8 cellular contexts compared by ENCODE assay signal in the genomic region with DNA sequence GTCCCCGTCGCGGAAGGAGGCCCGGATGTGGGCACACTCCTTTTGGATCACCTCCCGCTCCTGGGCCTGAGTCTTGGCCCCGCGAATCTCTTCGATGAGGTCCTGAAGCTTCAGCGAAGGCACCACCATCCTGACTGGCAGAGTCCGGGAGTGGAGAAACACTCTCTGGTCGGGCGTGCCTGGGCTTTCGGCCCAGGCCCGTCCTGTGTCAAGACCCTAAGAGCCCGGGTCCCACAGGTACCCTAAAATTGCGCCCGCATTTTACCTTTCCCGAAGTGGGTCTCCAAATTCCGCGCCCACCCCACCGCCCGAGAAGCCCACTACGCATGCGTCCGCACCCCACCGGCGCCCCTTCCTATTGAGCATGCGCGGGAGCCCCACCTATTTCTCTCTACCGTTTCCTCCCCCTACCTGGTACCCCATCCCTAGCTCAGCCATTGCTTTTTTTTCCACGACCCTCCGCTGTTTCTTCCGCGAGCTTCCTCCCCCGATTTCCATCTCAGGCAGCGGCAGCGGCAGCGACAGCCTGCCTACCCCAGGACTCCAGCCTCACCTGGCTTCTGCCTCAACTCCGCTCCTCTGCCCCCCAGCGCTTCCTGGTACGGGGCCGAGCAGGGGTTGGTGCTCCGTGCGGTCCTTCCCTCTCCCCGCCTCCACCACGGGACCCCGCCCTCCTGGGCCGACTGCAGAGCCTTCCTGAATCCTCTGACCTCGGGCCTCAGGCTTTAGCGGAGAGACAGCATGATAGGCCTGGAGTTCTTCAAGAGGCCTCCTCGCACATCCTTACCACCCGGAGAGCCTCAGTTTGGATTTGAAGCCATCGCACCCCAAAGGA.
A peak's percentile ranks its signal among the peaks of the same experiment; 100 is the strongest.
DNase-seq lines count a peak whose midpoint lies in the region; ATAC-seq, FAIRE-seq and TF ChIP-seq lines count a peak whose summit lies in the region.

A gene with protein sequence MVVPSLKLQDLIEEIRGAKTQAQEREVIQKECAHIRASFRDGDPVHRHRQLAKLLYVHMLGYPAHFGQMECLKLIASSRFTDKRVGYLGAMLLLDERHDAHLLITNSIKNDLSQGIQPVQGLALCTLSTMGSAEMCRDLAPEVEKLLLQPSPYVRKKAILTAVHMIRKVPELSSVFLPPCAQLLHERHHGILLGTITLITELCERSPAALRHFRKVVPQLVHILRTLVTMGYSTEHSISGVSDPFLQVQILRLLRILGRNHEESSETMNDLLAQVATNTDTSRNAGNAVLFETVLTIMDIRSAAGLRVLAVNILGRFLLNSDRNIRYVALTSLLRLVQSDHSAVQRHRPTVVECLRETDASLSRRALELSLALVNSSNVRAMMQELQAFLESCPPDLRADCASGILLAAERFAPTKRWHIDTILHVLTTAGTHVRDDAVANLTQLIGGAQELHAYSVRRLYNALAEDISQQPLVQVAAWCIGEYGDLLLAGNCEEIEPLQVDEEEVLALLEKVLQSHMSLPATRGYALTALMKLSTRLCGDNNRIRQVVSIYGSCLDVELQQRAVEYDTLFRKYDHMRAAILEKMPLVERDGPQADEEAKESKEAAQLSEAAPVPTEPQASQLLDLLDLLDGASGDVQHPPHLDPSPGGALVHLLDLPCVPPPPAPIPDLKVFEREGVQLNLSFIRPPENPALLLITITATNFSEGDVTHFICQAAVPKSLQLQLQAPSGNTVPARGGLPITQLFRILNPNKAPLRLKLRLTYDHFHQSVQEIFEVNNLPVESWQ (minus strand): TSS at position 606 of the 835 bp plus-strand sequence. CDS start 477 bp downstream, at position 129.

- H3K4me1 ChIP-seq in muscle layer of colon (ENCODE audit: insufficient read depth, low read length), result peaks cover 6% of the 10 kb centered on the region

- no peak for TF ChIP-seq CTCF in D721Med (IDR thresholded peaks at IDR 0.05; ENCODE audit: insufficient read depth, missing control alignments)

- H3K9me3 ChIP-seq in muscle layer of colon (ENCODE audit: low read length), result no peaks in the 10 kb centered on the region

- H3K27me3 ChIP-seq in muscle layer of colon (ENCODE audit: control insufficient read depth in 1 of 2, insufficient read depth in 2 of 2, low read length in 2 of 2), result peaks cover 0 to 6% of the 10 kb centered on the region in 2 donors

- FAIRE-seq in D721Med (lab: Jason Lieb, UNC), result no peak

- peak; percentile 88 for ATAC-seq in GM21447 (IDR thresholded peaks at IDR 0.05; ENCODE audit: unreplicated experiment)

- H3K4me3 ChIP-seq in muscle layer of colon (ENCODE audit: low read depth in 1 of 2, low read length in 2 of 2), result peak within 1 kb of the TSS; percentile 76 to 86

- H3K9ac ChIP-seq in muscle layer of colon (ENCODE audit: low read length), result peak within 1 kb of the TSS; percentile 47

- peak; percentile 67 for TF ChIP-seq POLR2A in erythroblast (IDR thresholded peaks at IDR 0.05; ENCODE audit: low read length)

- peak within 1 kb of the TSS; percentile 63 for H3K27ac ChIP-seq in muscle layer of colon (ENCODE audit: low read depth, low read length)

- DNase-seq in D721Med (ENCODE audit: insufficient read length, low spot score) (peak; percentile 93), HuH-7.5 (ENCODE audit: low spot score) (peak; percentile 95), OCI-M1 (lab: John Stamatoyannopoulos, UW) (peak; percentile 91), activated T-cell treated with anti-CD3 and anti-CD28 coated beads for 4 hours (peak; percentile 76), erythroblast (lab: John Stamatoyannopoulos, UW) (peak; percentile 80 to 81)
- DNase-seq in stimulated activated CD8-positive, alpha-beta memory T cell treated with anti-CD3 and anti-CD28 coated beads, Interleukin-7, amount 100 ng/mL, for 48 hours (ENCODE audit: extremely low read depth in 1 of 2, low read depth in 1 of 2), result peak; percentile 80 to 91

- no peaks in the 10 kb centered on the region for H3K36me3 ChIP-seq in muscle layer of colon (ENCODE audit: insufficient read depth, low read length)

Comparison
In these comparisons a context has a peak if more than half of its experiments do, and no peak if none do; other contexts are left out.
1. Peak in every context shown above with its lines: DNase-seq, ATAC-seq, H3K4me3 ChIP-seq and H3K27ac ChIP-seq.